ENCODE assay signal across 23 cellular contexts in the genomic region with DNA sequence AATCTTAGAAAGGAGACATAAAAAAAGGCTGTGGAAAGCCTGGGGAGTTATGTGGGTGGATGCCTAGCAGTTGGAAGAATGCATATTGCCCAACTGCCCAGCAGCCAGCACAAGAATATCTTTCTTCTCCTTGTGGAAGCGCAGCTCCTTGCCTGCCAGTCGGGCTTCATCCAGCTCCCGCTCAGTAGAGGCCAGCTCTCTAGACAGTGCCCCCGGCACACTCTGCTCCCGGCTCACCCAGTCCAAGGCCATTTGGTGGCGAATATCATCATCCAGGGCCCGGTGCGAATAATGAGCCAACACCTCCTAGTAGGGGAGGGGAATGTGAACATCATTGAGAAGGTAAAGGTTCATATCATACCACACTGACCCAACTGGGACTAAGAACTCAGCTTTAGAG. TPM values are rescaled to one million over a fixed set of nuclear protein-coding genes. Genes with fewer than 3 reads are reported as not detected.
A peak's percentile ranks its signal among the peaks of the same experiment; 100 is the strongest.
DNase-seq lines count a peak whose midpoint lies in the region; ATAC-seq and TF ChIP-seq lines count a peak whose summit lies in the region.
"Had no signal": no experiment of that assay in that cellular context is flagged by ENCODE, and none has a peak within 500 bp of the region (broad histone marks: within the 10 kb centered on the region; RNA-seq: fewer than 3 reads in every experiment).

No MANE protein-coding gene starts in this region.

- H3K36me3 ChIP-seq in HUES48 (ENCODE audit: control insufficient read depth, insufficient read depth, low read length) (no peaks in the 10 kb centered on the region), WERI-Rb-1 (peaks cover 4% of the 10 kb centered on the region), esophagus squamous epithelium (peaks cover 0 to 56% (median 0%) of the 10 kb centered on the region in 3 donors), skeletal muscle tissue (ENCODE audit: control insufficient read depth in 3 of 3, insufficient read depth in 3 of 3, low read length in 3 of 3) (peaks cover 5 to 24% (median 16%) of the 10 kb centered on the region in 3 donors), mucosa of descending colon (ENCODE audit: low read depth) (no peaks in the 10 kb centered on the region)

- TF ChIP-seq POLR2A in esophagus squamous epithelium (IDR thresholded peaks at IDR 0.05), result no peak

- 87 to 91% methylated on average over 5 to 7 of the region's 8 CpGs for WGBS in esophagus squamous epithelium, 2 donors

- no peak for TF ChIP-seq CTCF in WERI-Rb-1 (IDR thresholded peaks at IDR 0.05; ENCODE audit: low read depth, low read length)
- no peak for TF ChIP-seq CTCF in esophagus squamous epithelium (IDR thresholded peaks at IDR 0.05)
- TF ChIP-seq CTCF in mucosa of descending colon (IDR thresholded peaks at IDR 0.05), result no peak

- intact Hi-C loops in esophagus squamous epithelium (cut with DNase I) (no loop called here), mucosa of descending colon (cut with DNase I, micrococcal nuclease) (no loop called here)

- DNase-seq in WERI-Rb-1 (no peak), esophagus squamous epithelium (lab: John Stamatoyannopoulos, UW) (no peak), mucosa of descending colon (no peak), NCI-H524 treated with DMSO at 0.1 percent for 48 hours (lab: John Stamatoyannopoulos, UW) (no peak), islet precursor cell (no peak)
- DNase-seq: activated B cell treated with CpG ODN at 0.5 μM for 24 hours; activated CD8-positive, alpha-beta T cell treated with anti-CD3 and anti-CD28 coated beads for 36 hours; AML-193; brain microvascular endothelial cell; Caco-2; EL; left cardiac atrium; NCI-H1417; NCI-H82; SJCRH30; T-helper 2 cell had no signal

- ATAC-seq in mucosa of descending colon, result no peak
- ATAC-seq: activated CD8-positive, alpha-beta T cell treated with anti-CD3 and anti-CD28 coated beads for 36 hours; gastroesophageal sphincter; left cardiac atrium; stimulated activated memory B cell treated with anti-CD40 and anti-IgM and Interleukin-4, amounts not matched to agents 10 μg/mL and 1 μg/mL and 100 μg/mL, for 72 hours had no signal

- no peak overlapping the region for H3K4me3 ChIP-seq in HUES48 (ENCODE audit: low read depth, low read length)
- no peak overlapping the region for H3K4me3 ChIP-seq in WERI-Rb-1 (ENCODE audit: low read depth, low read length)
- no peak overlapping the region for H3K4me3 ChIP-seq in esophagus squamous epithelium
- no peak overlapping the region for H3K4me3 ChIP-seq in skeletal muscle tissue (ENCODE audit: low read length in 3 of 3)
- no peak overlapping the region for H3K4me3 ChIP-seq in mucosa of descending colon
- H3K4me3 ChIP-seq: gastroesophageal sphincter, right atrium auricular region, SJCRH30 had no signal

- no peak overlapping the region for H3K9ac ChIP-seq in HUES48 (ENCODE audit: low read depth, low read length)
- peak overlapping the region in 2 of 3 donors; percentile 17 to 20 for H3K9ac ChIP-seq in skeletal muscle tissue (ENCODE audit: low read depth in 1 of 3, low read length in 3 of 3)

- H3K27ac ChIP-seq in HUES48 (ENCODE audit: low read depth, low read length) (peak overlapping the region; percentile 35), WERI-Rb-1 (peak overlapping the region; percentile 20), esophagus squamous epithelium (peak overlapping the region in 3 of 4 donors; percentile 32 to 72 (median 65)), skeletal muscle tissue (ENCODE audit: low read depth, low read length) (peak overlapping the region; percentile 30)
- H3K27ac ChIP-seq: brain microvascular endothelial cell, epithelial cell of prostate, gastroesophageal sphincter, neutrophil, right atrium auricular region, SJCRH30 had no signal

- H3K4me1 ChIP-seq in HUES48 (ENCODE audit: control insufficient read depth, insufficient read depth, low read length), result peaks cover 14% of the 10 kb centered on the region
- H3K4me1 ChIP-seq in esophagus squamous epithelium, result peaks cover 0 to 49% (median 3%) of the 10 kb centered on the region in 3 donors
- H3K4me1 ChIP-seq in skeletal muscle tissue (ENCODE audit: control insufficient read depth in 3 of 3, insufficient read depth in 3 of 3, low read length in 3 of 3), result peaks cover 0 to 13% (median 12%) of the 10 kb centered on the region in 3 donors
- H3K4me1 ChIP-seq in mucosa of descending colon (ENCODE audit: low read depth), result no peaks in the 10 kb centered on the region
- H3K4me1 ChIP-seq: gastroesophageal sphincter, right atrium auricular region had no signal

- H3K27me3 ChIP-seq in HUES48 (ENCODE audit: control insufficient read depth, insufficient read depth, low read length) (no peaks in the 10 kb centered on the region), WERI-Rb-1 (ENCODE audit: insufficient read depth, low read depth, severe bottlenecking) (no peaks in the 10 kb centered on the region), esophagus squamous epithelium (no peaks in the 10 kb centered on the region), skeletal muscle tissue (ENCODE audit: control insufficient read depth in 3 of 3, insufficient read depth in 3 of 3, low read length in 3 of 3) (no peaks in the 10 kb centered on the region)
- H3K27me3 ChIP-seq: brain microvascular endothelial cell, gastroesophageal sphincter, neutrophil, right atrium auricular region, SJCRH30 had no signal

- no peaks in the 10 kb centered on the region for H3K9me3 ChIP-seq in HUES48 (ENCODE audit: control insufficient read depth, insufficient read depth, low read length)
- H3K9me3 ChIP-seq in WERI-Rb-1 (ENCODE audit: severe bottlenecking), result no peaks in the 10 kb centered on the region
- H3K9me3 ChIP-seq in esophagus squamous epithelium, result no peaks in the 10 kb centered on the region
- H3K9me3 ChIP-seq in skeletal muscle tissue (ENCODE audit: control insufficient read depth in 3 of 3, low read length in 3 of 3), result no peaks in the 10 kb centered on the region
- no peaks in the 10 kb centered on the region for H3K9me3 ChIP-seq in mucosa of descending colon
- H3K9me3 ChIP-seq: Caco-2, gastroesophageal sphincter, neutrophil, right atrium auricular region, SJCRH30 had no signal

RNA-seq across cellular contexts. Expression of gene RBM8A, which starts 9.0 kb away (rescaled TPM):
- total RNA-seq in esophagus squamous epithelium, result 100 to 1,000 TPM; 155 to 229 (median 200) TPM
- 36.5 TPM for total RNA-seq in skeletal muscle tissue
- 10 to 100 TPM; 82.3 to 94.5 (median 93.9) TPM for total RNA-seq in mucosa of descending colon

RNA-seq across cellular contexts. Expression of gene PEX11B, which starts 17.7 kb away (rescaled TPM):
- total RNA-seq in esophagus squamous epithelium (10 to 100 TPM; 19.3 to 30.8 (median 25.1) TPM), skeletal muscle tissue (26.6 TPM), mucosa of descending colon (10 to 100 TPM; 25.5 to 34.8 (median 33.3) TPM)

RNA-seq across cellular contexts. Expression of gene LIX1L, which starts 21.6 kb away (rescaled TPM):
- total RNA-seq in esophagus squamous epithelium (10 to 100 TPM in 1 of 4 donors, 1 to 10 TPM in 3; 1.9 to 12.2 (median 5.9) TPM), skeletal muscle tissue (16.2 TPM), mucosa of descending colon (10 to 100 TPM in 2 of 3 donors, 1 to 10 TPM in 1; 3.9 to 34.3 (median 10.2) TPM)

RNA-seq across cellular contexts. Expression of gene ITGA10, which starts 26.4 kb away (rescaled TPM):
- total RNA-seq in esophagus squamous epithelium (1 to 10 TPM in 3 of 4 donors, under 1 TPM in 1; 0.83 to 7.2 (median 1.5) TPM), skeletal muscle tissue (3.1 TPM), mucosa of descending colon (1 to 10 TPM in 1 of 3 donors, under 1 TPM in 2; 0.61 to 2.5 (median 0.87) TPM)

RNA-seq across cellular contexts. Expression of gene ANKRD34A, which starts 28.1 kb away (rescaled TPM):
- under 1 TPM; 0.04 to 0.67 (median 0.30) TPM for total RNA-seq in esophagus squamous epithelium
- total RNA-seq in skeletal muscle tissue, result under 0.01 TPM
- total RNA-seq in mucosa of descending colon, result under 1 TPM; 0.14 to 0.63 (median 0.41) TPM
